Comparison of ENCODE assay signal across 10 cellular contexts in the genomic region with DNA sequence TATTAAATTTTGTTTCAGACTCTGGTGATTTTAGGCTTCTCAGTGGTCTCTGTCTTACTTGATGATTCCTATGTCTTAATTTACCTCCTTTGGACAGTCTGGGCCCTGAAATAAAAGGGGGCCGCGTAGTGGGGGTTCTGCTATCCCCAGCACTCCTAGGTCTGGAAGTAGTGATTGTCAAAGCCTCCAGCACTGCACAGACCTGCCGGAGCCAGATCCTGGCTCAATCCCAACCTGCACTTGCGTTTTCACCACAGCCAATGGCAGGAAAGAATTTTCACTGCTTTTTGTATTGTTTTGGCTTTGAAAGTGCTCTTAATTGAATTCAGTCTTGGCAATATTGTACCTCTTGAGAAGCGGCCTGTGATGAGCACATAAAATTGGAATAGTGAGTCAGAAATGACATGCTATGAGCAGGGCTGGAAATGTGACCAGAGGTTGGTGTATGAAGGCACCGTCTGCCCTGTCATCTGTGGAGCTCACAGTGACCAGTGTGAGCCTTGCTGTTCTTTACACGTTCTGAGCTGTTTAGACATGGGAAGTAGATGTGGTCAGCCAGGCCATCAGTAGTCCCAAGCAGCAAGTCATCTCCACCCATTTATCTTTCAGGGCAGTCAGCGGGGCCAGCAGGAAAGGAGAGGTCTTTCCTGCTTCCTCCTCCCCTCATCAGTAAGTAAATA. TPM values are rescaled to one million over a fixed set of nuclear protein-coding genes. Genes with fewer than 3 reads are reported as not detected.
DNase-seq lines count a peak whose midpoint lies in the region; ATAC-seq and TF ChIP-seq lines count a peak whose summit lies in the region.
"Had no signal": no experiment of that assay in that cellular context is flagged by ENCODE, and none has a peak within 500 bp of the region (broad histone marks: within the 10 kb centered on the region; RNA-seq: fewer than 3 reads in every experiment).

No MANE protein-coding gene starts in this region.

- H3K27me3 Mint-ChIP-seq in activated T-cell treated with anti-CD3 and anti-CD28 coated beads, Interleukin-2, amount 50 U/mL, for 24 hours: no peaks in the 10 kb centered on the region
- no peaks in the 10 kb centered on the region for H3K27me3 Mint-ChIP-seq in activated T-cell treated with anti-CD3 and anti-CD28 coated beads, Interleukin-2, amount 50 U/mL, for 4 hours (ENCODE audit: low read depth)
- no peaks in the 10 kb centered on the region for H3K27me3 Mint-ChIP-seq in activated B cell treated with CpG ODN at 0.5 μM for 24 hours

- no peak for TF ChIP-seq CTCF in activated B cell treated with CpG ODN at 0.5 μM for 24 hours (IDR thresholded peaks at IDR 0.05)

- CTCF ChIA-PET in activated B cell treated with CpG ODN at 0.5 μM for 24 hours (lab: Charles Lee): no interaction called here

- intact Hi-C loops in activated B cell treated with CpG ODN at 0.5 μM for 24 hours (cut with micrococcal nuclease) (no loop called here), left ventricle myocardium superior (cut with micrococcal nuclease) (no loop called here), left colon (cut with DNase I, micrococcal nuclease) (no loop called here)

- H3K9me3 Mint-ChIP-seq in activated T-cell treated with anti-CD3 and anti-CD28 coated beads, Interleukin-2, amount 50 U/mL, for 24 hours: no peaks in the 10 kb centered on the region
- H3K9me3 Mint-ChIP-seq in activated T-cell treated with anti-CD3 and anti-CD28 coated beads, Interleukin-2, amount 50 U/mL, for 4 hours: no peaks in the 10 kb centered on the region
- no peaks in the 10 kb centered on the region for H3K9me3 Mint-ChIP-seq in activated B cell treated with CpG ODN at 0.5 μM for 24 hours

- H3K36me3 Mint-ChIP-seq in activated T-cell treated with anti-CD3 and anti-CD28 coated beads, Interleukin-2, amount 50 U/mL, for 24 hours (ENCODE audit: low read depth): peaks cover 93% of the 10 kb centered on the region
- peaks cover 45% of the 10 kb centered on the region for H3K36me3 Mint-ChIP-seq in activated T-cell treated with anti-CD3 and anti-CD28 coated beads, Interleukin-2, amount 50 U/mL, for 4 hours (ENCODE audit: insufficient read depth)
- H3K36me3 Mint-ChIP-seq in activated B cell treated with CpG ODN at 0.5 μM for 24 hours (ENCODE audit: low read depth): peaks cover 77% of the 10 kb centered on the region

- no peak for ATAC-seq in activated T-cell treated with anti-CD3 and anti-CD28 coated beads, Interleukin-2, amount 50 U/mL, for 4 hours
- no peak for ATAC-seq in activated B cell treated with CpG ODN at 0.5 μM for 24 hours (ENCODE audit: low read depth)
- ATAC-seq in left ventricle myocardium superior: peak; percentile 51
- ATAC-seq in GM18519 (IDR thresholded peaks at IDR 0.05; ENCODE audit: low FRiP score, unreplicated experiment): no peak
- ATAC-seq in left colon: no peak

- H3K4me1 Mint-ChIP-seq in activated T-cell treated with anti-CD3 and anti-CD28 coated beads, Interleukin-2, amount 50 U/mL, for 24 hours (ENCODE audit: low read depth): peaks cover 20% of the 10 kb centered on the region
- H3K4me1 Mint-ChIP-seq in activated T-cell treated with anti-CD3 and anti-CD28 coated beads, Interleukin-2, amount 50 U/mL, for 4 hours (ENCODE audit: low read depth): peaks cover 3% of the 10 kb centered on the region
- no peaks in the 10 kb centered on the region for H3K4me1 Mint-ChIP-seq in activated B cell treated with CpG ODN at 0.5 μM for 24 hours

- no peak for DNase-seq in activated T-cell treated with anti-CD3 and anti-CD28 coated beads, Interleukin-2, amount 50 U/mL, for 24 hours
- no peak for DNase-seq in activated T-cell treated with anti-CD3 and anti-CD28 coated beads, Interleukin-2, amount 50 U/mL, for 4 hours
- DNase-seq in activated B cell treated with CpG ODN at 0.5 μM for 24 hours: no peak
- DNase-seq in left ventricle myocardium superior: no peak
- DNase-seq in superior temporal gyrus (ENCODE audit: extremely low spot score): peak; percentile 37
- no peak for DNase-seq in NCI-H510A treated with DMSO at 0.1 percent for 48 hours (lab: John Stamatoyannopoulos, UW)
- no peak for DNase-seq in left colon
- DNase-seq: activated CD4-positive, alpha-beta T cell treated with anti-CD3 and anti-CD28 coated beads, Interleukin-2, amount 50 U/mL, for 4 hours; cortex of kidney had no signal

- H3K27ac Mint-ChIP-seq in activated T-cell treated with anti-CD3 and anti-CD28 coated beads, Interleukin-2, amount 50 U/mL, for 24 hours: peak overlapping the region; percentile 82
- H3K27ac Mint-ChIP-seq in activated B cell treated with CpG ODN at 0.5 μM for 24 hours: peak overlapping the region; percentile 16

- POLR2A ChIA-PET in activated B cell treated with CpG ODN at 0.5 μM for 24 hours (lab: Charles Lee): no interaction called here

- no peak overlapping the region for H3K4me3 Mint-ChIP-seq in activated T-cell treated with anti-CD3 and anti-CD28 coated beads, Interleukin-2, amount 50 U/mL, for 24 hours
- H3K4me3 Mint-ChIP-seq in activated T-cell treated with anti-CD3 and anti-CD28 coated beads, Interleukin-2, amount 50 U/mL, for 4 hours: no peak overlapping the region
- H3K4me3 Mint-ChIP-seq in activated B cell treated with CpG ODN at 0.5 μM for 24 hours: no peak overlapping the region

RNA-seq across cellular contexts. Expression of a gene that starts 41.5 kb away (rescaled TPM):
- 10 to 100 TPM; 34.7 to 36.3 (median 35.1) TPM for total RNA-seq in activated T-cell treated with anti-CD3 and anti-CD28 coated beads, Interleukin-2, amount 50 U/mL, for 4 hours
- total RNA-seq in activated B cell treated with CpG ODN at 0.5 μM for 24 hours (81.5 and 97.1 TPM in 2 replicates), left ventricle myocardium superior (15.7 TPM), left colon (10 to 100 TPM; 49.4 to 54.3 TPM)

RNA-seq across cellular contexts. Expression of a gene that starts 48.8 kb away (rescaled TPM):
- 100 to 1,000 TPM; 121 to 140 (median 139) TPM for total RNA-seq in activated T-cell treated with anti-CD3 and anti-CD28 coated beads, Interleukin-2, amount 50 U/mL, for 4 hours
- 23.7 and 23.9 TPM in 2 replicates for total RNA-seq in activated B cell treated with CpG ODN at 0.5 μM for 24 hours
- 11.2 TPM for total RNA-seq in left ventricle myocardium superior
- 10 to 100 TPM; 14.9 to 21.2 TPM for total RNA-seq in left colon
